In genomic region chr12:53204351-53204750, GRCh38 we compare ENCODE assay signal across 23 cellular contexts. TPM values are rescaled to one million over a fixed set of nuclear protein-coding genes. Genes with fewer than 3 reads are reported as not detected.
DNase-seq lines count a peak whose midpoint lies in the region; ATAC-seq and TF ChIP-seq lines count a peak whose summit lies in the region.
"Had no signal": no experiment of that assay in that cellular context is flagged by ENCODE, and none has a peak within 500 bp of the region (broad histone marks: within the 10 kb centered on the region; RNA-seq: fewer than 3 reads in every experiment).

No MANE protein-coding gene starts in this region.

- H3K36me3 ChIP-seq in Peyer's patch (no peaks in the 10 kb centered on the region), prostate gland (no peaks in the 10 kb centered on the region)
- H3K36me3 ChIP-seq: upper lobe of right lung had no signal

- H3K9me3 ChIP-seq in Peyer's patch (no peaks in the 10 kb centered on the region), prostate gland (no peaks in the 10 kb centered on the region)
- H3K9me3 ChIP-seq: upper lobe of right lung had no signal

- CTCF ChIA-PET in activated B cell treated with CpG ODN at 0.5 μM for 24 hours (lab: Charles Lee), result interaction anchor here (0.9 kb wide), 1 partner anchor 9 kb away, joined by 3 read pairs; no protein-coding TSS in a partner anchor

- H3K27me3 Mint-ChIP-seq in T-helper 1 cell treated with Interleukin-12 subunit alpha and Interleukin-12 subunit beta and Interleukin-4 antibody, amounts not matched to agents 30 μg/mL and 1 μg/mL, for 36 hours (ENCODE audit: low read depth), result no peaks in the 10 kb centered on the region
- H3K27me3 Mint-ChIP-seq in activated B cell treated with CpG ODN at 0.5 μM for 24 hours (no peaks in the 10 kb centered on the region), immature natural killer cell (ENCODE audit: low read depth in 3 of 3) (no peaks in the 10 kb centered on the region)

- no peak for TF ChIP-seq POLR2A in Peyer's patch (IDR thresholded peaks at IDR 0.05)
- TF ChIP-seq POLR2A in prostate gland (IDR thresholded peaks at IDR 0.05), result no peak

- intact Hi-C loops in activated B cell treated with CpG ODN at 0.5 μM for 24 hours (cut with micrococcal nuclease), result no loop called here
- intact Hi-C loops in prostate gland (cut with DNase I), result no loop called here

- H3K27me3 ChIP-seq in Peyer's patch, result no peaks in the 10 kb centered on the region
- H3K27me3 ChIP-seq in prostate gland (replicated peaks; ENCODE audit: insufficient read depth), result no peaks in the 10 kb centered on the region
- H3K27me3 ChIP-seq: upper lobe of right lung had no signal

- DNase-seq in T-helper 1 cell (no peak), GM12865 (ENCODE audit: low read depth) (no peak), activated B cell treated with CpG ODN at 0.5 μM for 24 hours (no peak), immature natural killer cell (no peak), Peyer's patch (no peak), prostate gland (ENCODE audit: low spot score) (no peak)
- DNase-seq: 8988T; activated CD4-positive, alpha-beta T cell treated with anti-CD3 and anti-CD28 coated beads for 4 hours; activated gamma-delta T cell; DMS79 treated with DMSO at 0.1 percent for 48 hours; left cardiac atrium; NCI-H187 treated with DMSO at 0.1 percent for 48 hours; SIG-M5; T1000 had no signal

- H3K4me1 ChIP-seq in Peyer's patch (peaks cover 0 to 55% (median 34%) of the 10 kb centered on the region in 4 donors), prostate gland (replicated peaks) (no peaks in the 10 kb centered on the region)

- H3K27ac ChIP-seq in Peyer's patch, result peak overlapping the region in 1 of 4 donors; percentile 6
- H3K27ac ChIP-seq in prostate gland, result no peak overlapping the region
- H3K27ac ChIP-seq: C4-2B, coronary artery, epithelial cell of prostate, upper lobe of right lung had no signal

- ATAC-seq in activated B cell treated with CpG ODN at 0.5 μM for 24 hours (ENCODE audit: low read depth) (no peak), HG03520 (IDR thresholded peaks at IDR 0.05; ENCODE audit: unreplicated experiment) (no peak)
- ATAC-seq: left cardiac atrium, upper lobe of right lung had no signal

- peaks cover 59% of the 10 kb centered on the region for H3K4me1 Mint-ChIP-seq in T-helper 1 cell treated with Interleukin-12 subunit alpha and Interleukin-12 subunit beta and Interleukin-4 antibody, amounts not matched to agents 30 μg/mL and 1 μg/mL, for 36 hours (ENCODE audit: low read depth)
- H3K4me1 Mint-ChIP-seq in activated B cell treated with CpG ODN at 0.5 μM for 24 hours (peaks cover 94% of the 10 kb centered on the region), immature natural killer cell (peaks cover 83 to 89% of the 10 kb centered on the region in 2 donors)

- H3K27ac Mint-ChIP-seq in T-helper 1 cell treated with Interleukin-12 subunit alpha and Interleukin-12 subunit beta and Interleukin-4 antibody, amounts not matched to agents 30 μg/mL and 1 μg/mL, for 36 hours, result no peak overlapping the region
- peak overlapping the region; percentile 30 for H3K27ac Mint-ChIP-seq in activated B cell treated with CpG ODN at 0.5 μM for 24 hours
- H3K27ac Mint-ChIP-seq in immature natural killer cell, result no peak overlapping the region

- 88% methylated on average over 1 of the region's 1 CpG for WGBS in prostate gland

- H3K4me3 Mint-ChIP-seq in T-helper 1 cell treated with Interleukin-12 subunit alpha and Interleukin-12 subunit beta and Interleukin-4 antibody, amounts not matched to agents 30 μg/mL and 1 μg/mL, for 36 hours, result peak overlapping the region; percentile 30
- H3K4me3 Mint-ChIP-seq in activated B cell treated with CpG ODN at 0.5 μM for 24 hours (no peak overlapping the region), immature natural killer cell (peak overlapping the region in 3 of 5 donors; percentile 30 to 90 (median 60))

- peaks cover 45% of the 10 kb centered on the region for H3K36me3 Mint-ChIP-seq in T-helper 1 cell treated with Interleukin-12 subunit alpha and Interleukin-12 subunit beta and Interleukin-4 antibody, amounts not matched to agents 30 μg/mL and 1 μg/mL, for 36 hours (ENCODE audit: low read depth)
- H3K36me3 Mint-ChIP-seq in activated B cell treated with CpG ODN at 0.5 μM for 24 hours (ENCODE audit: low read depth) (peaks cover 18% of the 10 kb centered on the region), immature natural killer cell (peaks cover 10 to 20% (median 17%) of the 10 kb centered on the region in 3 donors)

- POLR2A ChIA-PET in activated B cell treated with CpG ODN at 0.5 μM for 24 hours (lab: Charles Lee), result interaction anchor here (0.7 to 7.3 kb wide), 3 partner anchors 15 to 24 kb away, joined by 3 to 36 read pairs (median 4); no protein-coding TSS in a partner anchor

- TF ChIP-seq CTCF in GM12865 (IDR thresholded peaks at IDR 0.05; ENCODE audit: insufficient read depth, low read depth, low read length, missing control alignments), result no peak
- TF ChIP-seq CTCF in activated B cell treated with CpG ODN at 0.5 μM for 24 hours (IDR thresholded peaks at IDR 0.05), result no peak
- no peak for TF ChIP-seq CTCF in Peyer's patch (IDR thresholded peaks at IDR 0.05)
- TF ChIP-seq CTCF in prostate gland (IDR thresholded peaks at IDR 0.05), result no peak

- H3K4me3 ChIP-seq in GM12865 (ENCODE audit: low read depth, low read length) (peak overlapping the region; percentile 65), Peyer's patch (no peak overlapping the region), prostate gland (no peak overlapping the region)
- H3K4me3 ChIP-seq: coronary artery, upper lobe of right lung had no signal

- H3K9me3 Mint-ChIP-seq in T-helper 1 cell treated with Interleukin-12 subunit alpha and Interleukin-12 subunit beta and Interleukin-4 antibody, amounts not matched to agents 30 μg/mL and 1 μg/mL, for 36 hours, result no peaks in the 10 kb centered on the region
- H3K9me3 Mint-ChIP-seq in activated B cell treated with CpG ODN at 0.5 μM for 24 hours (no peaks in the 10 kb centered on the region), immature natural killer cell (no peaks in the 10 kb centered on the region)

RNA-seq across cellular contexts. Expression of gene ITGB7, which starts 2.7 kb away (rescaled TPM):
- total RNA-seq in activated B cell treated with CpG ODN at 0.5 μM for 24 hours (137 and 139 TPM in 2 replicates), Peyer's patch (10 to 100 TPM in 1 of 4 donors, 1 to 10 TPM in 3; 3.8 to 66.0 (median 4.4) TPM), prostate gland (1 to 10 TPM; 1.2 to 1.7 TPM)
- polyA plus RNA-seq in immature natural killer cell, result 100 to 1,000 TPM; 289 to 390 (median 389) TPM
- total RNA-seq: frontal cortex, M059J, NCI-H460 had no signal

RNA-seq across cellular contexts. Expression of gene CSAD, which starts 23.6 kb away (rescaled TPM):
- total RNA-seq in activated B cell treated with CpG ODN at 0.5 μM for 24 hours (25.7 and 34.6 TPM in 2 replicates), Peyer's patch (100 to 1,000 TPM in 2 of 4 donors, 10 to 100 TPM in 2; 36.1 to 154 (median 109) TPM), prostate gland (10 to 100 TPM; 30.8 to 92.5 TPM)
- polyA plus RNA-seq in immature natural killer cell, result 1 to 10 TPM in 2 of 3 donors, under 1 TPM in 1; 0.85 to 3.8 (median 2.6) TPM

RNA-seq across cellular contexts. Expression of gene ZNF740, which starts 23.8 kb away (rescaled TPM):
- 64.4 and 67.2 TPM in 2 replicates for total RNA-seq in activated B cell treated with CpG ODN at 0.5 μM for 24 hours
- 1 to 10 TPM; 2.0 to 5.1 (median 2.6) TPM for polyA plus RNA-seq in immature natural killer cell
- 10 to 100 TPM; 11.9 to 38.8 (median 23.1) TPM for total RNA-seq in Peyer's patch
- 10 to 100 TPM; 17.0 to 19.1 TPM for total RNA-seq in prostate gland

RNA-seq across cellular contexts. Expression of gene RARG, which starts 27.7 kb away (rescaled TPM):
- 5.5 and 7.5 TPM in 2 replicates for total RNA-seq in activated B cell treated with CpG ODN at 0.5 μM for 24 hours
- 10 to 100 TPM in 1 of 3 donors, 1 to 10 TPM in 2; 2.9 to 10.1 (median 4.7) TPM for polyA plus RNA-seq in immature natural killer cell
- 10 to 100 TPM in 1 of 4 donors, 1 to 10 TPM in 3; 1.9 to 10.7 (median 5.7) TPM for total RNA-seq in Peyer's patch
- total RNA-seq in prostate gland, result 10 to 100 TPM; 28.9 to 30.4 TPM
